In the genomic region with DNA sequence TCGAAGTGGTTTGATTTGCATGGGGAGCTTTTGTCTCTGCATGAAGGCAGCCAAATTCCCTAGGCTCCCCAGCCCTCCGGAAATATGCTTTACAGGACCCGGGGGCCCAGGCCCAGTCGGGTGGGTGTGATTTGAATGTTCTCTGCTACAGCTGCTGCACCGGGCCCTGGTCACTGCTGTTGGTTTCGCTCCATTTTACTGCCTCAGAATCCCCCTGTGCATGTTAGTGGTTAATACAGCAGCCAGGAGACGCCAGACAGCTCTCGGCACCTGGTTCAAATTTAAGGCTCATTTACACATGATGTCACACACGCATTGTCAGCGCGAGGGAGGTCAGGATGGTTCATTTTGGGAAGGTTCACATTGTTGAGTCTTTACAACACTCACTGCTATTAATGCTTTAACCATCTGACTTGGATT, we compare ENCODE assay signal across 10 cellular contexts.
DNase-seq lines count a peak whose midpoint lies in the region; ATAC-seq and TF ChIP-seq lines count a peak whose summit lies in the region.
"Had no signal": no experiment of that assay in that cellular context is flagged by ENCODE, and none has a peak within 500 bp of the region (broad histone marks: within the 10 kb centered on the region; RNA-seq: fewer than 3 reads in every experiment).

No MANE protein-coding gene starts in this region.

- peak; percentile 35 for TF ChIP-seq CTCF in GM06990 (IDR thresholded peaks at IDR 0.05; ENCODE audit: insufficient read depth, low read length, poor library complexity, severe bottlenecking)
- TF ChIP-seq CTCF in fibroblast of villous mesenchyme (IDR thresholded peaks at IDR 0.05; ENCODE audit: insufficient read depth, low read depth, low read length) = no peak
- no peak for TF ChIP-seq CTCF in transverse colon (IDR thresholded peaks at IDR 0.05)

- H3K36me3 ChIP-seq in GM06990 (ENCODE audit: control insufficient read depth, insufficient read depth, low read length) = no peaks in the 10 kb centered on the region
- no peaks in the 10 kb centered on the region for H3K36me3 ChIP-seq in transverse colon

- H3K9me3 ChIP-seq in transverse colon = no peaks in the 10 kb centered on the region

- no peak overlapping the region for H3K4me3 Mint-ChIP-seq in effector memory CD8-positive, alpha-beta T cell

- 76 to 78% methylated on average over 7 to 11 of the region's 11 CpGs for WGBS in transverse colon (ENCODE audit: low coverage in 1 of 2), 2 donors

- H3K4me3 ChIP-seq in GM06990 (replicated peaks; ENCODE audit: low read depth, low read length) = no peak overlapping the region
- H3K4me3 ChIP-seq in fibroblast of villous mesenchyme (ENCODE audit: low read depth, low read length) = no peak overlapping the region
- no peak overlapping the region for H3K4me3 ChIP-seq in transverse colon

- DNase-seq in GM06990 (ENCODE audit: extremely low read depth, insufficient read length) (peak; percentile 20), fibroblast of villous mesenchyme (ENCODE audit: low read depth) (peak; percentile 65), DMS153 (lab: John Stamatoyannopoulos, UW) (no peak), transverse colon (no peak)
- no peak for DNase-seq in stimulated activated naive CD4-positive, alpha-beta T cell (lab: John Stamatoyannopoulos, UW)
- DNase-seq in effector memory CD8-positive, alpha-beta T cell = no peak
- DNase-seq: activated CD8-positive, alpha-beta memory T cell treated with anti-CD3 and anti-CD28 coated beads, Interleukin-2, amount 50 U/mL, for 4 hours; DMS79 had no signal

- TF ChIP-seq POLR2A in transverse colon (IDR thresholded peaks at IDR 0.05) = no peak

- H3K27me3 ChIP-seq in GM06990 (replicated peaks; ENCODE audit: control insufficient read depth, insufficient read depth, low read length) = no peaks in the 10 kb centered on the region
- H3K27me3 ChIP-seq in transverse colon = no peaks in the 10 kb centered on the region

- intact Hi-C loops in transverse colon (cut with DNase I; ENCODE audit: low total_unique reads) = no loop called here

- no peak overlapping the region for H3K27ac Mint-ChIP-seq in effector memory CD8-positive, alpha-beta T cell

- H3K4me1 ChIP-seq in transverse colon = no peaks in the 10 kb centered on the region

- no peak overlapping the region for H3K27ac ChIP-seq in transverse colon

- no peaks in the 10 kb centered on the region for H3K9me3 Mint-ChIP-seq in effector memory CD8-positive, alpha-beta T cell

- no peaks in the 10 kb centered on the region for H3K27me3 Mint-ChIP-seq in effector memory CD8-positive, alpha-beta T cell

- peak; percentile 91 for ATAC-seq in GM21717 (IDR thresholded peaks at IDR 0.05; ENCODE audit: unreplicated experiment)
- ATAC-seq in HG03575 (IDR thresholded peaks at IDR 0.05; ENCODE audit: extremely low read depth, insufficient number of reproducible peaks, low FRiP score, unreplicated experiment) = peak; percentile 71
- no peak for ATAC-seq in effector memory CD8-positive, alpha-beta T cell (replicated peaks)

- no peaks in the 10 kb centered on the region for H3K36me3 Mint-ChIP-seq in effector memory CD8-positive, alpha-beta T cell (ENCODE audit: insufficient read depth)

- no peaks in the 10 kb centered on the region for H3K4me1 Mint-ChIP-seq in effector memory CD8-positive, alpha-beta T cell (ENCODE audit: low read depth in 2 of 2)

- TF ChIP-seq EP300 in transverse colon (IDR thresholded peaks at IDR 0.05; ENCODE audit: low read depth) = no peak

- in situ Hi-C loops in transverse colon (cut with MboI; ENCODE audit: low pct_ligation_motif_present in 1 of 4, low pct_unique_long_range_greater_than_20kb in 1 of 4, low sequenced_read_pairs in 3 of 4) = no loop called here

Comparison
In these comparisons a context has a peak if more than half of its experiments do, and no peak if none do; other contexts are left out.
1. DNase-seq: peak in GM06990 (single experiment) and fibroblast of villous mesenchyme (single experiment); none in stimulated activated naive CD4-positive, alpha-beta T cell (0 of 6), DMS153 (single experiment), transverse colon (single experiment) and effector memory CD8-positive, alpha-beta T cell (0 of 3).